25 cellular contexts compared by ENCODE assay signal in the genomic region with DNA sequence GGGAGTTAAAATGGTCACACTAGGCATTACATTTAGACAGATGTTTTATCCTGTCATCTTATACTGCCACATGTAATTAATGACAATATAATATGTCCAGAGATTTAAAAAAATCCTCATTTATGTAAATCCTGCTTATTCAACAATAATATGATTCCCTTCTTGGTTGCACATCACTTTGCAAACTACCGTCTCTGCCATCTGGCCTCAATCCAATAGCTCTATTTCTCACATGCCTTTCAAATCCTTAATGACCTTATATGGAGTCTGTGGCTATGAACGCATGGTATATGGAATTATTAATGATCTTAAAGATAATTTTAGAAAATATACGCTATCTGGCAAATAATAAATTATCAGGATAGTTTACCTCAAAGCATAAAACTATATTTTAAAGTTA.
"Had no signal": no experiment of that assay in that cellular context is flagged by ENCODE, and none has a peak within 500 bp of the region (broad histone marks: within the 10 kb centered on the region; RNA-seq: fewer than 3 reads in every experiment).

No MANE protein-coding gene starts in this region.

- H3K4me3 ChIP-seq: breast epithelium, coronary artery, left lung, lung, spleen, testis, uterus had no signal

- ATAC-seq: activated CD4-positive, alpha-beta T cell treated with anti-CD3 and anti-CD28 coated beads for 36 hours; foreskin keratinocyte; left lung; naive thymus-derived CD8-positive, alpha-beta T cell had no signal

- H3K27ac Mint-ChIP-seq: activated B cell treated with CpG ODN at 0.5 μM for 24 hours; activated CD4-positive, alpha-beta T cell treated with anti-CD3 and anti-CD28 coated beads for 36 hours; activated naive CD8-positive, alpha-beta T cell; activated T-cell treated with anti-CD3 and anti-CD28 coated beads, Interleukin-2, amount 50 U/mL, for 24 hours; activated T-helper 2 cell treated with anti-CD3 and anti-CD28 coated beads, Interferon-gamma antibody, Interleukin-2, Interleukin-4, amounts not matched to agents 10 μg/mL and 5 μg/mL and 100 μg/mL, durations not matched to agents 14 hours and 24 hours and 36 hours; naive thymus-derived CD8-positive, alpha-beta T cell; progenitor cell of endocrine pancreas had no signal

- H3K4me1 Mint-ChIP-seq: activated B cell treated with CpG ODN at 0.5 μM for 24 hours; activated CD4-positive, alpha-beta T cell treated with anti-CD3 and anti-CD28 coated beads for 36 hours had no signal

- H3K27me3 Mint-ChIP-seq: activated naive CD8-positive, alpha-beta T cell; naive thymus-derived CD8-positive, alpha-beta T cell; progenitor cell of endocrine pancreas had no signal

- H3K9me3 Mint-ChIP-seq: activated B cell treated with CpG ODN at 0.5 μM for 24 hours; activated T-cell treated with anti-CD3 and anti-CD28 coated beads, Interleukin-2, amount 50 U/mL, for 24 hours; activated T-helper 2 cell treated with anti-CD3 and anti-CD28 coated beads, Interferon-gamma antibody, Interleukin-2, Interleukin-4, amounts not matched to agents 10 μg/mL and 5 μg/mL and 100 μg/mL, durations not matched to agents 14 hours and 24 hours and 36 hours; naive thymus-derived CD8-positive, alpha-beta T cell had no signal

- DNase-seq: activated B cell treated with CpG ODN at 0.5 μM for 24 hours; activated CD4-positive, alpha-beta T cell treated with anti-CD3 and anti-CD28 coated beads for 36 hours; activated CD4-positive, alpha-beta T cell treated with anti-CD3 and anti-CD28 coated beads, Interleukin-2, amount 50 U/mL, for 4 hours; activated CD8-positive, alpha-beta memory T cell treated with anti-CD3 and anti-CD28 coated beads for 24 hours; activated CD8-positive, alpha-beta memory T cell treated with anti-CD3 and anti-CD28 coated beads, Interleukin-2, amount 50 U/mL, for 4 hours; activated naive CD4-positive, alpha-beta T cell; activated T-cell treated with anti-CD3 and anti-CD28 coated beads, Interleukin-2, amount 50 U/mL, for 24 hours; amniotic stem cell; foreskin keratinocyte; left lung; naive thymus-derived CD8-positive, alpha-beta T cell; retina; spleen; stimulated activated CD4-positive, alpha-beta T cell treated with anti-CD3 and anti-CD28 coated beads, Interleukin-4, amount 100 ng/mL, for 1 hour; stimulated activated naive CD4-positive, alpha-beta T cell; T1000; testis; trophoblast cell; uterus had no signal

- H3K4me3 Mint-ChIP-seq: activated B cell treated with CpG ODN at 0.5 μM for 24 hours; activated CD4-positive, alpha-beta T cell treated with anti-CD3 and anti-CD28 coated beads for 36 hours; activated naive CD8-positive, alpha-beta T cell; activated T-cell treated with anti-CD3 and anti-CD28 coated beads, Interleukin-2, amount 50 U/mL, for 24 hours; naive thymus-derived CD8-positive, alpha-beta T cell had no signal
